Comparison of ENCODE assay signal across 26 cellular contexts in genomic region chr6:159121387-159121955, GRCh38. TPM values are rescaled to one million over a fixed set of nuclear protein-coding genes. Genes with fewer than 3 reads are reported as not detected.
DNase-seq lines count a peak whose midpoint lies in the region; ATAC-seq and TF ChIP-seq lines count a peak whose summit lies in the region.
"Had no signal": no experiment of that assay in that cellular context is flagged by ENCODE, and none has a peak within 500 bp of the region (broad histone marks: within the 10 kb centered on the region; RNA-seq: fewer than 3 reads in every experiment).

No MANE protein-coding gene starts in this region.

- H2AFZ ChIP-seq in OCI-LY7 (ENCODE audit: low read length): peak overlapping the region; percentile 46; the same call in 1 of the 2 replicates

- no peak for TF ChIP-seq CTCF in DOHH2 (IDR thresholded peaks at IDR 0.05; ENCODE audit: low read depth, low read length, poor library complexity, severe bottlenecking)
- no peak for TF ChIP-seq CTCF in OCI-LY7 (conservative IDR thresholded peaks at IDR 0.05; ENCODE audit: low read length)
- no peak for TF ChIP-seq CTCF in GM10266 (IDR thresholded peaks at IDR 0.05; ENCODE audit: control insufficient read depth, insufficient read depth, low read depth, missing control alignments)

- no peaks in the 10 kb centered on the region for H3K36me3 Mint-ChIP-seq in naive B cell
- H3K36me3 Mint-ChIP-seq in T-cell: no peaks in the 10 kb centered on the region
- no peaks in the 10 kb centered on the region for H3K36me3 Mint-ChIP-seq in T-helper 2 cell treated with Interferon-gamma antibody and Interleukin-4, amounts not matched to agents 5 μg/mL and 100 μg/mL, for 36 hours (ENCODE audit: low read depth)
- H3K36me3 Mint-ChIP-seq: immature natural killer cell had no signal

- H4K20me1 ChIP-seq in DOHH2 (ENCODE audit: control insufficient read depth, insufficient read depth, low read depth, low read length): no peaks in the 10 kb centered on the region
- H4K20me1 ChIP-seq in OCI-LY7 (ENCODE audit: insufficient read depth, low read length): no peaks in the 10 kb centered on the region

- no peaks in the 10 kb centered on the region for H3K36me3 ChIP-seq in DOHH2 (ENCODE audit: control insufficient read depth, low read length)
- H3K36me3 ChIP-seq in OCI-LY7 (ENCODE audit: insufficient read depth, low read length): no peaks in the 10 kb centered on the region; the same call in 1 of the 2 replicates
- H3K36me3 ChIP-seq: neutrophil, thoracic aorta had no signal

- POLR2A ChIA-PET in OCI-LY7 (lab: Charles Lee) (interaction anchor here (0.8 to 1.9 kb wide), 4 partner anchors 10 to 82 kb away, joined by 3 to 5 read pairs (median 4); no protein-coding TSS in a partner anchor), T-cell (lab: Charles Lee) (no interaction called here)

- peak overlapping the region; percentile 52 for H3K4me2 ChIP-seq in DOHH2 (ENCODE audit: low read length)
- H3K4me2 ChIP-seq in OCI-LY7 (ENCODE audit: low read length): no peak overlapping the region
- H3K4me2 ChIP-seq: smooth muscle cell had no signal

- H3K27ac Mint-ChIP-seq in naive B cell: peak overlapping the region in 4 of 6 donors; percentile 18 to 80 (median 70)
- H3K27ac Mint-ChIP-seq in T-cell: no peak overlapping the region
- no peak overlapping the region for H3K27ac Mint-ChIP-seq in T-helper 2 cell treated with Interferon-gamma antibody and Interleukin-4, amounts not matched to agents 5 μg/mL and 100 μg/mL, for 36 hours
- H3K27ac Mint-ChIP-seq: activated CD4-positive, alpha-beta T cell treated with anti-CD3 and anti-CD28 coated beads for 36 hours; activated naive CD4-positive, alpha-beta T cell treated with anti-CD3 and anti-CD28 coated beads, Interleukin-2, amount 50 U/mL, for 72 hours; activated T-helper 1 cell treated with anti-CD3 and anti-CD28 coated beads, Interleukin-12 subunit alpha, Interleukin-12 subunit beta, Interleukin-2, Interleukin-4 antibody, amounts not matched to agents 30 ng/mL and 10 ng/mL and 1 ng/mL, durations not matched to agents 14 hours and 24 hours and 36 hours; immature natural killer cell had no signal

- BruUV-seq in OCI-LY7 (replicated peaks; lab: Mats Ljungman, UMichigan): no TSS peak

- H3F3A ChIP-seq in DOHH2 (ENCODE audit: control insufficient read depth, insufficient read depth): peaks cover 19% of the 10 kb centered on the region

- H3K4me1 Mint-ChIP-seq in naive B cell (peaks cover 53 to 80% (median 66%) of the 10 kb centered on the region in 3 donors), T-cell (peaks cover 0 to 12% (median 11%) of the 10 kb centered on the region in 3 donors)
- H3K4me1 Mint-ChIP-seq in T-helper 2 cell treated with Interferon-gamma antibody and Interleukin-4, amounts not matched to agents 5 μg/mL and 100 μg/mL, for 36 hours (ENCODE audit: low read depth): no peaks in the 10 kb centered on the region
- H3K4me1 Mint-ChIP-seq: activated CD4-positive, alpha-beta T cell treated with anti-CD3 and anti-CD28 coated beads for 36 hours; immature natural killer cell had no signal

- H3K4me3 ChIP-seq in DOHH2 (ENCODE audit: low read length): peak overlapping the region; percentile 10
- H3K4me3 ChIP-seq in OCI-LY7 (ENCODE audit: low read depth, low read length, poor library complexity, severe bottlenecking): no peak overlapping the region
- H3K4me3 ChIP-seq: dorsolateral prefrontal cortex, smooth muscle cell, thoracic aorta had no signal

- H3K79me2 ChIP-seq in DOHH2 (ENCODE audit: control insufficient read depth, low read length): no peaks in the 10 kb centered on the region
- H3K79me2 ChIP-seq in OCI-LY7 (ENCODE audit: insufficient read depth, low read depth, low read length): no peaks in the 10 kb centered on the region

- intact Hi-C loops in OCI-LY7 (cut with micrococcal nuclease; ENCODE audit: unreplicated experiment): no loop called here

- DNase-seq in DMS 273 (lab: John Stamatoyannopoulos, UW; ENCODE audit: unreplicated experiment): peak; percentile 28
- no peak for DNase-seq in DMS 273 treated with DMSO at 0.1 percent for 48 hours (lab: John Stamatoyannopoulos, UW)
- no peak for DNase-seq in OCI-LY7 (ENCODE audit: low spot score)
- DNase-seq in naive B cell: no peak
- DNase-seq in GM10266 (ENCODE audit: extremely low spot score): no peak
- DNase-seq in T-cell: no peak
- no peak for DNase-seq in T-helper 2 cell treated with Interferon-gamma antibody and Interleukin-4, amounts not matched to agents 5 μg/mL and 100 μg/mL, for 36 hours (ENCODE audit: low spot score)
- DNase-seq: activated CD4-positive, alpha-beta T cell treated with anti-CD3 and anti-CD28 coated beads for 36 hours; aorta; DND-41; immature natural killer cell; NCI-H1105; NCI-H526 treated with DMSO at 0.1 percent for 48 hours; Right ventricle myocardium superior; stimulated activated naive CD4-positive, alpha-beta T cell; SW 1271 had no signal

- H3K9me3 ChIP-seq in DOHH2 (ENCODE audit: control insufficient read depth, insufficient read depth, low read length) (no peaks in the 10 kb centered on the region), OCI-LY7 (ENCODE audit: low read length) (peaks cover 11% of the 10 kb centered on the region; the same call in 1 of the 2 replicates)
- H3K9me3 ChIP-seq: neutrophil, thoracic aorta had no signal

- peaks cover 0 to 4% (median 0%) of the 10 kb centered on the region in 7 donors for H3K9me3 Mint-ChIP-seq in naive B cell
- H3K9me3 Mint-ChIP-seq in T-cell: no peaks in the 10 kb centered on the region
- no peaks in the 10 kb centered on the region for H3K9me3 Mint-ChIP-seq in T-helper 2 cell treated with Interferon-gamma antibody and Interleukin-4, amounts not matched to agents 5 μg/mL and 100 μg/mL, for 36 hours
- H3K9me3 Mint-ChIP-seq: activated naive CD4-positive, alpha-beta T cell treated with anti-CD3 and anti-CD28 coated beads, Interleukin-2, amount 50 U/mL, for 72 hours; activated T-helper 1 cell treated with anti-CD3 and anti-CD28 coated beads, Interleukin-12 subunit alpha, Interleukin-12 subunit beta, Interleukin-2, Interleukin-4 antibody, amounts not matched to agents 30 ng/mL and 10 ng/mL and 1 ng/mL, durations not matched to agents 14 hours and 24 hours and 36 hours; immature natural killer cell had no signal

- H3K27ac ChIP-seq in DOHH2 (ENCODE audit: low read depth, low read length) (peak overlapping the region; percentile 24), OCI-LY7 (ENCODE audit: low read depth, low read length, poor library complexity, severe bottlenecking) (no peak overlapping the region)
- H3K27ac ChIP-seq: 22Rv1, epithelial cell of prostate, neutrophil, thoracic aorta had no signal

- H3K4me3 Mint-ChIP-seq in naive B cell (no peak overlapping the region), T-cell (no peak overlapping the region)
- H3K4me3 Mint-ChIP-seq in T-helper 2 cell treated with Interferon-gamma antibody and Interleukin-4, amounts not matched to agents 5 μg/mL and 100 μg/mL, for 36 hours: no peak overlapping the region
- H3K4me3 Mint-ChIP-seq: activated CD4-positive, alpha-beta T cell treated with anti-CD3 and anti-CD28 coated beads for 36 hours; activated T-helper 1 cell treated with anti-CD3 and anti-CD28 coated beads, Interleukin-12 subunit alpha, Interleukin-12 subunit beta, Interleukin-2, Interleukin-4 antibody, amounts not matched to agents 30 ng/mL and 10 ng/mL and 1 ng/mL, durations not matched to agents 14 hours and 24 hours and 36 hours; immature natural killer cell had no signal

- H3K9me2 ChIP-seq in DOHH2 (replicated peaks; ENCODE audit: control insufficient read depth, low read length): no peaks in the 10 kb centered on the region
- H3K9me2 ChIP-seq in OCI-LY7 (ENCODE audit: insufficient read depth, low read length): no peaks in the 10 kb centered on the region

- no peaks in the 10 kb centered on the region for H3K27me3 ChIP-seq in DOHH2 (ENCODE audit: control insufficient read depth, low read length)
- H3K27me3 ChIP-seq: dorsolateral prefrontal cortex, neutrophil had no signal

- ATAC-seq in naive B cell (ENCODE audit: low read depth in 2 of 2) (no peak), T-cell (replicated peaks in 1 of 4) (no peak)
- ATAC-seq: activated CD4-positive, alpha-beta T cell treated with anti-CD3 and anti-CD28 coated beads for 36 hours; activated naive CD4-positive, alpha-beta T cell treated with anti-CD3 and anti-CD28 coated beads, Interleukin-2, amount 50 U/mL, for 72 hours had no signal

- H3K27me3 Mint-ChIP-seq in naive B cell: no peaks in the 10 kb centered on the region
- peaks cover 0 to 4% of the 10 kb centered on the region in 2 donors for H3K27me3 Mint-ChIP-seq in T-cell
- peaks cover 22% of the 10 kb centered on the region for H3K27me3 Mint-ChIP-seq in T-helper 2 cell treated with Interferon-gamma antibody and Interleukin-4, amounts not matched to agents 5 μg/mL and 100 μg/mL, for 36 hours (ENCODE audit: low read depth)
- H3K27me3 Mint-ChIP-seq: activated CD4-positive, alpha-beta T cell treated with anti-CD3 and anti-CD28 coated beads for 36 hours had no signal

- CTCF ChIA-PET in OCI-LY7 (lab: Charles Lee; ENCODE audit: unreplicated experiment): no interaction called here
- CTCF ChIA-PET in T-cell (lab: Charles Lee): interaction anchor here in 1 of 2 donors (1.8 kb wide), 1 partner anchor 14 kb away, joined by 4 read pairs; no protein-coding TSS in a partner anchor

- peaks cover 98% of the 10 kb centered on the region for H3K4me1 ChIP-seq in DOHH2 (ENCODE audit: control insufficient read depth, low read length)
- peaks cover 73% of the 10 kb centered on the region for H3K4me1 ChIP-seq in OCI-LY7 (ENCODE audit: insufficient read depth, low read length, poor library complexity, severe bottlenecking)

RNA-seq across cellular contexts. Expression of gene FNDC1, which starts 47.7 kb away (rescaled TPM):
- total RNA-seq in OCI-LY7 (2014; rRNA removed; shearing (Covaris generic)): 0.16 and 0.46 TPM in 2 replicates
- total RNA-seq in OCI-LY7 (2022) (16.4 and 19.9 TPM in 2 replicates), T-cell (under 1 TPM in 1 of 5 donors, not detected in 4; 0.03 TPM)
- not detected for polyA plus RNA-seq in naive B cell (ENCODE audit: low read depth in 6 of 6)
- total RNA-seq: activated CD4-positive, alpha-beta T cell treated with anti-CD3 and anti-CD28 coated beads for 36 hours; activated T-helper 1 cell treated with anti-CD3 and anti-CD28 coated beads, Interleukin-12 subunit alpha, Interleukin-12 subunit beta, Interleukin-2, Interleukin-4 antibody, amounts not matched to agents 30 ng/mL and 10 ng/mL and 1 ng/mL, durations not matched to agents 14 hours and 24 hours and 36 hours; LHCN-M2; smooth muscle cell had no signal
- polyA plus RNA-seq: immature natural killer cell had no signal

Comparison
In these comparisons a context has a peak if more than half of its experiments do, and no peak if none do; other contexts are left out.
1. H3K27ac Mint-ChIP-seq: peak in naive B cell (4 of 6); none in T-cell (0 of 2) and T-helper 2 cell treated with Interferon-gamma antibody and Interleukin-4, amounts not matched to agents 5 μg/mL and 100 μg/mL, for 36 hours (single experiment).